ENCODE assay signal across 16 cellular contexts in the genomic region with DNA sequence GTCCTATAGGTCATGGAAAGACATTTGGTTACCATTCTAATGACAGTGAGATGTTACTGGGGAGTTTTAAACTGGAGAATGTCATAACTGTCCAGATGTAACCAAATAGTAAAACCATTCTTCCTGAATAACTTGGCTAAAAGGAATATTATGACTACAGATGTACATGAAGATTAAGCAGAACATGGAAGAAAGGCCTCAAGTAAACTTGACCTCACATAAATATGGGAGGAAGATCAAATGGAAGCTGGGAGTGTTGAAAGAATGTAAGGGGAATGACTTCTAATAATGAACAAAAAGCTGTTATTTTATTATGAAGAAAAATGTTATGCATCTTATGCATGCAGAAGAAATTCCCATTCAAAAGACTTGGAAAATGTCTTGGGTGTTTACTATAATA.
"Had no signal": no experiment of that assay in that cellular context is flagged by ENCODE, and none has a peak within 500 bp of the region (broad histone marks: within the 10 kb centered on the region; RNA-seq: fewer than 3 reads in every experiment).

No MANE protein-coding gene starts in this region.

- H3K9me3 ChIP-seq: upper lobe of right lung had no signal

- H3K36me3 ChIP-seq: upper lobe of right lung had no signal

- H3K4me3 ChIP-seq: lung, upper lobe of right lung had no signal

- H3K27me3 ChIP-seq: upper lobe of right lung had no signal

- ATAC-seq: activated CD8-positive, alpha-beta T cell treated with anti-CD3 and anti-CD28 coated beads, Interleukin-2, amount 10 ng/mL, durations not matched to agents 7 days and 5 days; natural killer cell had no signal

- DNase-seq: activated CD4-positive, alpha-beta T cell treated with anti-CD3 and anti-CD28 coated beads for 48 hours; activated CD8-positive, alpha-beta memory T cell treated with anti-CD3 and anti-CD28 coated beads, Interleukin-2, amount 50 U/mL, for 48 hours; activated CD8-positive, alpha-beta T cell treated with anti-CD3 and anti-CD28 coated beads, Interleukin-2, amount 10 ng/mL, durations not matched to agents 7 days and 5 days; activated naive CD4-positive, alpha-beta T cell; caudate nucleus; cortex of kidney; effector memory CD4-positive, alpha-beta T cell; erythroblast; hypothalamus; natural killer cell; occipital lobe; stimulated activated CD4-positive, alpha-beta T cell treated with anti-CD3 and anti-CD28 coated beads, Interleukin-12 subunit alpha, Interleukin-12 subunit beta, amount 100 ng/mL, for 4 hours; stimulated activated naive CD4-positive, alpha-beta T cell; T-helper 1 cell; upper lobe of right lung had no signal
